1 cellular context compared by ENCODE assay signal in genomic region chr10:11338160-11338844, GRCh38.
TF ChIP-seq lines count a peak whose summit lies in the region.

No MANE protein-coding gene starts in this region.

TF ChIP-seq in GM12878, 131 proteins besides CTCF, POLR2A, EP300 and RAD21 (continued from another document):
- TF ChIP-seq TAF1 (IDR thresholded peaks at IDR 0.05; ENCODE audit: borderline replicate concordance, low read depth, low read length) = no peak
- no peak for TF ChIP-seq NFYA (IDR thresholded peaks at IDR 0.05; ENCODE audit: borderline replicate concordance, low read depth, low read length)
- TF ChIP-seq TCF7 (IDR thresholded peaks at IDR 0.05; ENCODE audit: borderline replicate concordance) = no peak
- no peak for TF ChIP-seq PAX5 (IDR thresholded peaks at IDR 0.05; ENCODE audit: borderline replicate concordance, low read depth, low read length)
- peak; percentile 31; the same call in 1 of the 2 replicates for TF ChIP-seq POLR2AphosphoS5 (IDR thresholded peaks at IDR 0.05; ENCODE audit: low read length)
- no peak for TF ChIP-seq ATF3 (IDR thresholded peaks at IDR 0.05; ENCODE audit: borderline replicate concordance, extremely low read depth, low read depth, low read length)
- no peak for TF ChIP-seq ZNF24 (IDR thresholded peaks at IDR 0.05)
- no peak for TF ChIP-seq RUNX3 (IDR thresholded peaks at IDR 0.05; ENCODE audit: low read length)
- TF ChIP-seq SIN3A (IDR thresholded peaks at IDR 0.05; ENCODE audit: low read depth, low read length) = no peak
- no peak for TF ChIP-seq MEF2B (IDR thresholded peaks at IDR 0.05; ENCODE audit: partially characterized antibody, poor library complexity, severe bottlenecking)
- peak; percentile 71; the same call in 1 of the 2 replicates for TF ChIP-seq POLR2AphosphoS2 (IDR thresholded peaks at IDR 0.05; ENCODE audit: low read depth, low read length)
- no peak for TF ChIP-seq KDM1A (IDR thresholded peaks at IDR 0.05; ENCODE audit: borderline replicate concordance)
